Comparison of ENCODE assay signal across 8 cellular contexts in the genomic region with DNA sequence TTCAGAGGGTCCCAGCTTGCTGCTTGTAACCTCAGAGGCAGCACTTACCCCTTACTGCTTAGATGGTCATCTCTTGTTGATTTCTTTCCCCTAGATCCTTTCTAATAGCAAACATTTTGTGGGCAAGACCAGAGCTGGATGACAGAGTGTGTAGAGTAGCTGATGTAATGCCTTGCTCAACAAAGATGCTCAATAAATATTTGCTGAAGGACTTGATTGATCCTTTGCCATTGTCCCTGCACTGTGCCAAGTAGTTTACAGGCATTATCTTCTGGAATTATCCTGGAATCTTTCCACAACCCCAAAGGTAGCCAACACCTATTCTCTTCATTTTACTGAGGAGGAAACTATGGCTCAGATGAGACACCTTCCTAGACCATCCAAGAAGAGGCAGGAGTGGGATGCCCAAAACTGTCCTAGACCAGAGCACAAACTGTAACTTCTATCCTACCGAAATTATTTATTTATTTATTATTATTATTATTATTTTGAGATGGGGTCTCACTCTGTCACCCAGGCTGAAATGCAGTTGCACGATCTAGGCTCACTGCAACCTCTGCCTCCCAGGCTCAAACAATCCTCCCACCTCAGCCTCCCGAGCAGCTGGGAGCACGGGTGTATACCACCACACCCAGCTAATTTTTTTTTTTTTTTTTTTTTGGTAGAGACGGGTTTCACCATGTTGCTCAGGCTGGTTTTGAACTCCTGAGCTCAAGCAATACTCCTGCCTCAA. TPM values are rescaled to one million over a fixed set of nuclear protein-coding genes. Genes with fewer than 3 reads are reported as not detected.
DNase-seq lines count a peak whose midpoint lies in the region; ATAC-seq, FAIRE-seq and TF ChIP-seq lines count a peak whose summit lies in the region.

No MANE protein-coding gene starts in this region.

- H3K27me3 ChIP-seq in left ventricle myocardium inferior (ENCODE audit: low read depth): no peaks in the 10 kb centered on the region
- H3K27me3 ChIP-seq in upper lobe of right lung: no peaks in the 10 kb centered on the region
- H3K27me3 ChIP-seq in tibial artery: no peaks in the 10 kb centered on the region

- ATAC-seq in Right ventricle myocardium inferior (no peak), activated B cell treated with CpG ODN at 0.5 μM for 24 hours (ENCODE audit: low read depth) (no peak), left lobe of liver (peak; percentile 10), upper lobe of right lung (no peak), GM21515 (IDR thresholded peaks at IDR 0.05; ENCODE audit: unreplicated experiment) (no peak)

- H3K9me3 Mint-ChIP-seq in activated B cell treated with CpG ODN at 0.5 μM for 24 hours: no peaks in the 10 kb centered on the region

- H3K4me3 Mint-ChIP-seq in activated B cell treated with CpG ODN at 0.5 μM for 24 hours: peak overlapping the region; percentile 93

- H3K4me1 Mint-ChIP-seq in activated B cell treated with CpG ODN at 0.5 μM for 24 hours: peaks cover 25% of the 10 kb centered on the region

- CTCF ChIA-PET in activated B cell treated with CpG ODN at 0.5 μM for 24 hours (lab: Charles Lee): no interaction called here

- POLR2A ChIA-PET in activated B cell treated with CpG ODN at 0.5 μM for 24 hours (lab: Charles Lee): interaction anchor here (0.7 kb wide), 1 partner anchor 102 kb away, joined by 6 read pairs; no protein-coding TSS in a partner anchor

- TF ChIP-seq CTCF in left ventricle myocardium inferior (IDR thresholded peaks at IDR 0.05; ENCODE audit: borderline replicate concordance) (no peak), activated B cell treated with CpG ODN at 0.5 μM for 24 hours (IDR thresholded peaks at IDR 0.05) (no peak), upper lobe of right lung (IDR thresholded peaks at IDR 0.05) (no peak), tibial artery (IDR thresholded peaks at IDR 0.05) (no peak)

- H3K4me3 ChIP-seq in left ventricle myocardium inferior (peak overlapping the region; percentile 84), upper lobe of right lung (peak overlapping the region; percentile 65), tibial artery (no peak overlapping the region)

- H3K36me3 ChIP-seq in left ventricle myocardium inferior (peaks cover 41% of the 10 kb centered on the region), upper lobe of right lung (peaks cover 35% of the 10 kb centered on the region), tibial artery (peaks cover 16 to 61% (median 22%) of the 10 kb centered on the region in 3 donors)

- no peak overlapping the region for H3K27ac Mint-ChIP-seq in activated B cell treated with CpG ODN at 0.5 μM for 24 hours

- H3K27ac ChIP-seq in left ventricle myocardium inferior (replicated peaks) (peak overlapping the region; percentile 11), upper lobe of right lung (no peak overlapping the region), tibial artery (peak overlapping the region in 1 of 2 donors; percentile 78)

- no peaks in the 10 kb centered on the region for H3K27me3 Mint-ChIP-seq in activated B cell treated with CpG ODN at 0.5 μM for 24 hours

- peaks cover 44% of the 10 kb centered on the region for H3K4me1 ChIP-seq in left ventricle myocardium inferior
- H3K4me1 ChIP-seq in upper lobe of right lung: peaks cover 6% of the 10 kb centered on the region
- peaks cover 0 to 20% (median 19%) of the 10 kb centered on the region in 4 donors for H3K4me1 ChIP-seq in tibial artery

- DNase-seq in left ventricle myocardium inferior (no peak), Right ventricle myocardium inferior (ENCODE audit: missing footprints) (no peak), activated B cell treated with CpG ODN at 0.5 μM for 24 hours (no peak), left lobe of liver (ENCODE audit: low spot score) (peak; percentile 74), upper lobe of right lung (no peak), H54 (ENCODE audit: insufficient read length, low spot score) (no peak), tibial artery (no peak)

- intact Hi-C loops in left ventricle myocardium inferior (cut with micrococcal nuclease): no loop called here
- intact Hi-C loops in Right ventricle myocardium inferior (cut with DNase I): loop anchor here (5.0 kb wide), 1 partner anchor 55 kb away; no protein-coding TSS in a partner anchor
- intact Hi-C loops in activated B cell treated with CpG ODN at 0.5 μM for 24 hours (cut with micrococcal nuclease): loop anchor here (2.0 to 10.0 kb wide), 7 partner anchors 110 to 1810 kb away; partner anchors contain the start of genes ATP2A2, GLTP, ISCU and PRDM4
- intact Hi-C loops in upper lobe of right lung (cut with DNase I): no loop called here
- intact Hi-C loops in tibial artery (cut with DNase I; ENCODE audit: low total_unique reads): loop anchor here (5.0 kb wide), 1 partner anchor 425 kb away; the partner anchor contains the start of genes ANKRD13A and GIT2

- H3K9me3 ChIP-seq in left ventricle myocardium inferior (replicated peaks): no peaks in the 10 kb centered on the region
- H3K9me3 ChIP-seq in upper lobe of right lung: no peaks in the 10 kb centered on the region
- H3K9me3 ChIP-seq in tibial artery: no peaks in the 10 kb centered on the region

- FAIRE-seq in H54 (lab: Jason Lieb, UNC): no peak

- H3K36me3 Mint-ChIP-seq in activated B cell treated with CpG ODN at 0.5 μM for 24 hours (ENCODE audit: low read depth): peaks cover 57% of the 10 kb centered on the region

- no peak for TF ChIP-seq POLR2A in H54 (IDR thresholded peaks at IDR 0.05; ENCODE audit: low read depth, low read length)

RNA-seq across cellular contexts. Expression of gene MMAB, which starts 1.4 kb away (rescaled TPM):
- 55.4 TPM for total RNA-seq in left ventricle myocardium inferior
- total RNA-seq in Right ventricle myocardium inferior: 61.7 TPM
- total RNA-seq in activated B cell treated with CpG ODN at 0.5 μM for 24 hours: 62.8 and 63.3 TPM in 2 replicates
- 41.1 TPM for total RNA-seq in left lobe of liver
- total RNA-seq in upper lobe of right lung: 58.0 TPM

RNA-seq across cellular contexts. Expression of gene MVK, which starts 1.7 kb away (rescaled TPM):
- total RNA-seq in left ventricle myocardium inferior (8.4 TPM), Right ventricle myocardium inferior (11.8 TPM), activated B cell treated with CpG ODN at 0.5 μM for 24 hours (28.5 and 30.3 TPM in 2 replicates), left lobe of liver (16.5 TPM), upper lobe of right lung (27.3 TPM)

Comparison
In these comparisons a context has a peak if more than half of its experiments do, and no peak if none do; other contexts are left out.
1. intact Hi-C loops: an anchor here in Right ventricle myocardium inferior (5.0 kb wide), activated B cell treated with CpG ODN at 0.5 μM for 24 hours (2.0 to 10.0 kb wide) and tibial artery (5.0 kb wide); none called in left ventricle myocardium inferior and upper lobe of right lung.
2. H3K4me3 ChIP-seq: peak in left ventricle myocardium inferior (single experiment) and upper lobe of right lung (single experiment); none in tibial artery (0 of 2).